ENCODE assay signal across 11 cellular contexts in genomic region chr5:159469496-159470370, GRCh38.
A peak's percentile ranks its signal among the peaks of the same experiment; 100 is the strongest.
DNase-seq lines count a peak whose midpoint lies in the region; ATAC-seq, FAIRE-seq and TF ChIP-seq lines count a peak whose summit lies in the region.
"Had no signal": no experiment of that assay in that cellular context is flagged by ENCODE, and none has a peak within 500 bp of the region (broad histone marks: within the 10 kb centered on the region; RNA-seq: fewer than 3 reads in every experiment).

No MANE protein-coding gene starts in this region.

- POLR2A ChIA-PET in A673 (lab: Charles Lee; ENCODE audit: low non-redundant PET), result no interaction called here

- no peak overlapping the region for H3K4me3 ChIP-seq in A673 (ENCODE audit: low read depth, low read length, poor library complexity, severe bottlenecking)

- CTCF ChIA-PET in A673 (lab: Charles Lee), result no interaction called here

- ATAC-seq in HG03196 (IDR thresholded peaks at IDR 0.05; ENCODE audit: unreplicated experiment) (peak; percentile 89), left colon (no peak)

- H3K4me3 Mint-ChIP-seq in T-helper 2 cell treated with Interferon-gamma antibody and Interleukin-4, amounts not matched to agents 5 μg/mL and 100 μg/mL, for 36 hours, result no peak overlapping the region
- H3K4me3 Mint-ChIP-seq: brain had no signal

- BruUV-seq in A673 (replicated peaks; lab: Mats Ljungman, UMichigan), result no TSS peak

- no peaks in the 10 kb centered on the region for H3K27me3 ChIP-seq in A673 (replicated peaks; ENCODE audit: insufficient read depth, low read depth, low read length, poor library complexity)

- peaks cover 13% of the 10 kb centered on the region for H3K9me3 Mint-ChIP-seq in T-helper 2 cell treated with Interferon-gamma antibody and Interleukin-4, amounts not matched to agents 5 μg/mL and 100 μg/mL, for 36 hours

- H3K4me1 ChIP-seq in A673 (ENCODE audit: insufficient read depth, low read length, poor library complexity, severe bottlenecking), result peaks cover 16% of the 10 kb centered on the region

- DNase-seq in A673 (ENCODE audit: low spot score) (peak; percentile 36), GM18507 (ENCODE audit: extremely low spot score, insufficient read length, low read depth) (no peak), GDM1 (lab: John Stamatoyannopoulos, UW) (no peak), left colon (no peak)
- peak; percentile 21 for DNase-seq in central memory CD4-positive, alpha-beta T cell
- no peak for DNase-seq in T-helper 2 cell treated with Interferon-gamma antibody and Interleukin-4, amounts not matched to agents 5 μg/mL and 100 μg/mL, for 36 hours (ENCODE audit: low spot score)
- no peak for DNase-seq in activated effector memory CD4-positive, alpha-beta T cell treated with anti-CD3 and anti-CD28 coated beads, Interleukin-2, amount 50 U/mL, for 16 hours
- DNase-seq: hippocampal formation had no signal

- no peak overlapping the region for H3K27ac Mint-ChIP-seq in T-helper 2 cell treated with Interferon-gamma antibody and Interleukin-4, amounts not matched to agents 5 μg/mL and 100 μg/mL, for 36 hours
- H3K27ac Mint-ChIP-seq: brain had no signal

- intact Hi-C loops in A673 (cut with micrococcal nuclease; ENCODE audit: unreplicated experiment), result no loop called here
- intact Hi-C loops in left colon (cut with DNase I, micrococcal nuclease), result no loop called here

- H3K27me3 Mint-ChIP-seq in T-helper 2 cell treated with Interferon-gamma antibody and Interleukin-4, amounts not matched to agents 5 μg/mL and 100 μg/mL, for 36 hours (ENCODE audit: low read depth), result peaks cover 32% of the 10 kb centered on the region
- H3K27me3 Mint-ChIP-seq: progenitor cell of endocrine pancreas had no signal

- peaks cover 6% of the 10 kb centered on the region for H3K9me3 ChIP-seq in A673 (ENCODE audit: low read depth, low read length, poor library complexity, severe bottlenecking)

- no peak for TF ChIP-seq CTCF in A673 (conservative IDR thresholded peaks at IDR 0.05; ENCODE audit: low read depth, low read length)

- H3K27ac ChIP-seq in A673 (ENCODE audit: low read depth, low read length, poor library complexity, severe bottlenecking), result no peak overlapping the region

- no peaks in the 10 kb centered on the region for H3K36me3 Mint-ChIP-seq in T-helper 2 cell treated with Interferon-gamma antibody and Interleukin-4, amounts not matched to agents 5 μg/mL and 100 μg/mL, for 36 hours (ENCODE audit: low read depth)
- H3K36me3 Mint-ChIP-seq: brain had no signal

- peak; percentile 65 for FAIRE-seq in GM18507 (lab: Jason Lieb, UNC)

- peaks cover 8% of the 10 kb centered on the region for H3K4me1 Mint-ChIP-seq in T-helper 2 cell treated with Interferon-gamma antibody and Interleukin-4, amounts not matched to agents 5 μg/mL and 100 μg/mL, for 36 hours (ENCODE audit: low read depth)
- H3K4me1 Mint-ChIP-seq: brain had no signal

- no peaks in the 10 kb centered on the region for H3K36me3 ChIP-seq in A673 (ENCODE audit: insufficient read depth, low read length, poor library complexity, severe bottlenecking)

Comparison
In these comparisons a context has a peak if more than half of its experiments do, and no peak if none do; other contexts are left out.
1. DNase-seq: peak in A673 (single experiment) and central memory CD4-positive, alpha-beta T cell (single experiment); none in GM18507 (single experiment), T-helper 2 cell treated with Interferon-gamma antibody and Interleukin-4, amounts not matched to agents 5 μg/mL and 100 μg/mL, for 36 hours (single experiment), GDM1 (single experiment), left colon (0 of 2) and activated effector memory CD4-positive, alpha-beta T cell treated with anti-CD3 and anti-CD28 coated beads, Interleukin-2, amount 50 U/mL, for 16 hours (single experiment).